Comparison of ENCODE assay signal across 1 cellular context in genomic region chr2:96825057-96825456, GRCh38.
TF ChIP-seq lines count a peak whose summit lies in the region.

No MANE protein-coding gene starts in this region.

TF ChIP-seq in IMR-90, 13 proteins besides CTCF, POLR2A, EP300 and RAD21:
- no peak for TF ChIP-seq MAZ (IDR thresholded peaks at IDR 0.05; ENCODE audit: borderline replicate concordance, low read depth, low read length)
- no peak for TF ChIP-seq MXI1 (IDR thresholded peaks at IDR 0.05; ENCODE audit: borderline replicate concordance, low read depth, low read length)
- TF ChIP-seq NFE2L2 (IDR thresholded peaks at IDR 0.05; ENCODE audit: low read depth, low read length): no peak
- TF ChIP-seq FOS (IDR thresholded peaks at IDR 0.05; ENCODE audit: low read depth, low read length): no peak
- TF ChIP-seq BHLHE40 (IDR thresholded peaks at IDR 0.05; ENCODE audit: low read depth, low read length): no peak
- TF ChIP-seq SMC3 (IDR thresholded peaks at IDR 0.05; ENCODE audit: low read depth, low read length): no peak
- TF ChIP-seq RCOR1 (IDR thresholded peaks at IDR 0.05; ENCODE audit: insufficient replicate concordance, low read length): no peak
- no peak for TF ChIP-seq USF2 (IDR thresholded peaks at IDR 0.05; ENCODE audit: low read depth, low read length)
- no peak for TF ChIP-seq RFX5 (IDR thresholded peaks at IDR 0.05; ENCODE audit: low read depth, low read length)
- TF ChIP-seq ELK1 (IDR thresholded peaks at IDR 0.05; ENCODE audit: borderline replicate concordance, low read depth, low read length): no peak
- TF ChIP-seq MAFK (IDR thresholded peaks at IDR 0.05; ENCODE audit: low read depth, low read length): no peak
- TF ChIP-seq CEBPB (IDR thresholded peaks at IDR 0.05; ENCODE audit: low read depth, low read length): no peak
- TF ChIP-seq CHD1 (IDR thresholded peaks at IDR 0.05; ENCODE audit: low read depth, low read length): no peak
